1 cellular context compared by ENCODE assay signal in the genomic region with DNA sequence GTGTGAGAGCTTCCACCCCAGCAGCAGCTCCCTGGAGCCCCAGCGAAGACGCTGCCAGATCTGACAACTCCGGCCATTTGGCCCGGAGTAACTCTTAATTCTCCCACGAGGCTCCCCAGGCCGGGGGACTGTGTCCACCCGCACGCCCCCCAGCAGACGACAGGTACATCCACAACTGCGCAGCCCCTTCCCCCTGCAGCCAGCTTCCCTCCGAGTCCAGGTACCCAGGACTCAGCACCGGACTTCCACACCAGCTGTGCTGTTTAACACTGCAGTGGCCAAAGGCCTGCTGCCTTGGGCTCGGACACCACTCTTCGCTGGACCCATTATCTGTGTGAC.
A peak's percentile ranks its signal among the peaks of the same experiment; 100 is the strongest.
TF ChIP-seq lines count a peak whose summit lies in the region.

No MANE protein-coding gene starts in this region.

TF ChIP-seq in GM12878, 131 proteins besides CTCF, POLR2A, EP300 and RAD21:
- TF ChIP-seq, protein P1, sequence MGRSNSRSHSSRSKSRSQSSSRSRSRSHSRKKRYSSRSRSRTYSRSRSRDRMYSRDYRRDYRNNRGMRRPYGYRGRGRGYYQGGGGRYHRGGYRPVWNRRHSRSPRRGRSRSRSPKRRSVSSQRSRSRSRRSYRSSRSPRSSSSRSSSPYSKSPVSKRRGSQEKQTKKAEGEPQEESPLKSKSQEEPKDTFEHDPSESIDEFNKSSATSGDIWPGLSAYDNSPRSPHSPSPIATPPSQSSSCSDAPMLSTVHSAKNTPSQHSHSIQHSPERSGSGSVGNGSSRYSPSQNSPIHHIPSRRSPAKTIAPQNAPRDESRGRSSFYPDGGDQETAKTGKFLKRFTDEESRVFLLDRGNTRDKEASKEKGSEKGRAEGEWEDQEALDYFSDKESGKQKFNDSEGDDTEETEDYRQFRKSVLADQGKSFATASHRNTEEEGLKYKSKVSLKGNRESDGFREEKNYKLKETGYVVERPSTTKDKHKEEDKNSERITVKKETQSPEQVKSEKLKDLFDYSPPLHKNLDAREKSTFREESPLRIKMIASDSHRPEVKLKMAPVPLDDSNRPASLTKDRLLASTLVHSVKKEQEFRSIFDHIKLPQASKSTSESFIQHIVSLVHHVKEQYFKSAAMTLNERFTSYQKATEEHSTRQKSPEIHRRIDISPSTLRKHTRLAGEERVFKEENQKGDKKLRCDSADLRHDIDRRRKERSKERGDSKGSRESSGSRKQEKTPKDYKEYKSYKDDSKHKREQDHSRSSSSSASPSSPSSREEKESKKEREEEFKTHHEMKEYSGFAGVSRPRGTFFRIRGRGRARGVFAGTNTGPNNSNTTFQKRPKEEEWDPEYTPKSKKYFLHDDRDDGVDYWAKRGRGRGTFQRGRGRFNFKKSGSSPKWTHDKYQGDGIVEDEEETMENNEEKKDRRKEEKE (IDR thresholded peaks at IDR 0.05) = no peak
- TF ChIP-seq STAT1 (conservative IDR thresholded peaks at IDR 0.05) = no peak
- TF ChIP-seq ZBED1 (IDR thresholded peaks at IDR 0.05; ENCODE audit: borderline replicate concordance) = 0 out of 2 replicates have a peak, but pooled peaks have one; percentile 26
- no peak for TF ChIP-seq NR2C2 (IDR thresholded peaks at IDR 0.05; ENCODE audit: borderline replicate concordance, control insufficient read depth, insufficient read length, low read depth)
- TF ChIP-seq STAT3 (IDR thresholded peaks at IDR 0.05; ENCODE audit: low read depth, low read length) = no peak
- no peak for TF ChIP-seq CHD4 (IDR thresholded peaks at IDR 0.05)
- no peak for TF ChIP-seq MTA3 (IDR thresholded peaks at IDR 0.05; ENCODE audit: borderline replicate concordance, low read length)
- TF ChIP-seq GATAD2B (conservative IDR thresholded peaks at IDR 0.05; ENCODE audit: low read depth) = no peak
- 0 out of 2 replicates have a peak, but pooled peaks have one; percentile 20 for TF ChIP-seq PML (IDR thresholded peaks at IDR 0.05; ENCODE audit: low read length)
- TF ChIP-seq BCL11A (IDR thresholded peaks at IDR 0.05; ENCODE audit: low read depth, low read length) = no peak
- no peak for TF ChIP-seq SUZ12 (IDR thresholded peaks at IDR 0.05; ENCODE audit: unreplicated experiment)
- no peak for TF ChIP-seq EZH2 (IDR thresholded peaks at IDR 0.05; ENCODE audit: borderline replicate concordance, control insufficient read depth, low read depth, low read length)
- no peak for TF ChIP-seq TCF3 (IDR thresholded peaks at IDR 0.05; ENCODE audit: borderline replicate concordance, insufficient read depth, low read depth, low read length)
- no peak for TF ChIP-seq LARP7 (IDR thresholded peaks at IDR 0.05)
- no peak for TF ChIP-seq MXI1 (IDR thresholded peaks at IDR 0.05; ENCODE audit: low read depth, low read length)
- no peak for TF ChIP-seq BMI1 (IDR thresholded peaks at IDR 0.05; ENCODE audit: borderline replicate concordance)
- no peak for TF ChIP-seq RELA (IDR thresholded peaks at IDR 0.05; ENCODE audit: borderline replicate concordance, partially characterized antibody)
- no peak for TF ChIP-seq YBX1 (IDR thresholded peaks at IDR 0.05)
- TF ChIP-seq RFX5 (IDR thresholded peaks at IDR 0.05; ENCODE audit: low read depth, low read length) = no peak
- no peak for TF ChIP-seq RUNX3 (IDR thresholded peaks at IDR 0.05; ENCODE audit: low read length)
- TF ChIP-seq HDGF (IDR thresholded peaks at IDR 0.05) = no peak
- TF ChIP-seq POU2F2 (IDR thresholded peaks at IDR 0.05; ENCODE audit: borderline replicate concordance, low read depth, low read length) = peak; percentile 4; the same call in 1 of the 3 replicates
- no peak for TF ChIP-seq RB1 (IDR thresholded peaks at IDR 0.05; ENCODE audit: borderline replicate concordance)
- no peak for TF ChIP-seq MEF2A (IDR thresholded peaks at IDR 0.05; ENCODE audit: insufficient read depth, low read depth, low read length)
- TF ChIP-seq HDAC2 (IDR thresholded peaks at IDR 0.05) = no peak
- TF ChIP-seq, protein P2, sequence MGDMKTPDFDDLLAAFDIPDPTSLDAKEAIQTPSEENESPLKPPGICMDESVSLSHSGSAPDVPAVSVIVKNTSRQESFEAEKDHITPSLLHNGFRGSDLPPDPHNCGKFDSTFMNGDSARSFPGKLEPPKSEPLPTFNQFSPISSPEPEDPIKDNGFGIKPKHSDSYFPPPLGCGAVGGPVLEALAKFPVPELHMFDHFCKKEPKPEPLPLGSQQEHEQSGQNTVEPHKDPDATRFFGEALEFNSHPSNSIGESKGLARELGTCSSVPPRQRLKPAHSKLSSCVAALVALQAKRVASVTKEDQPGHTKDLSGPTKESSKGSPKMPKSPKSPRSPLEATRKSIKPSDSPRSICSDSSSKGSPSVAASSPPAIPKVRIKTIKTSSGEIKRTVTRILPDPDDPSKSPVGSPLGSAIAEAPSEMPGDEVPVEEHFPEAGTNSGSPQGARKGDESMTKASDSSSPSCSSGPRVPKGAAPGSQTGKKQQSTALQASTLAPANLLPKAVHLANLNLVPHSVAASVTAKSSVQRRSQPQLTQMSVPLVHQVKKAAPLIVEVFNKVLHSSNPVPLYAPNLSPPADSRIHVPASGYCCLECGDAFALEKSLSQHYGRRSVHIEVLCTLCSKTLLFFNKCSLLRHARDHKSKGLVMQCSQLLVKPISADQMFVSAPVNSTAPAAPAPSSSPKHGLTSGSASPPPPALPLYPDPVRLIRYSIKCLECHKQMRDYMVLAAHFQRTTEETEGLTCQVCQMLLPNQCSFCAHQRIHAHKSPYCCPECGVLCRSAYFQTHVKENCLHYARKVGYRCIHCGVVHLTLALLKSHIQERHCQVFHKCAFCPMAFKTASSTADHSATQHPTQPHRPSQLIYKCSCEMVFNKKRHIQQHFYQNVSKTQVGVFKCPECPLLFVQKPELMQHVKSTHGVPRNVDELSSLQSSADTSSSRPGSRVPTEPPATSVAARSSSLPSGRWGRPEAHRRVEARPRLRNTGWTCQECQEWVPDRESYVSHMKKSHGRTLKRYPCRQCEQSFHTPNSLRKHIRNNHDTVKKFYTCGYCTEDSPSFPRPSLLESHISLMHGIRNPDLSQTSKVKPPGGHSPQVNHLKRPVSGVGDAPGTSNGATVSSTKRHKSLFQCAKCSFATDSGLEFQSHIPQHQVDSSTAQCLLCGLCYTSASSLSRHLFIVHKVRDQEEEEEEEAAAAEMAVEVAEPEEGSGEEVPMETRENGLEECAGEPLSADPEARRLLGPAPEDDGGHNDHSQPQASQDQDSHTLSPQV (IDR thresholded peaks at IDR 0.05) = no peak
- TF ChIP-seq SMARCA5 (IDR thresholded peaks at IDR 0.05) = no peak
- no peak for TF ChIP-seq MEF2B (IDR thresholded peaks at IDR 0.05; ENCODE audit: partially characterized antibody, poor library complexity, severe bottlenecking)
- TF ChIP-seq POLR2AphosphoS2 (IDR thresholded peaks at IDR 0.05; ENCODE audit: low read depth, low read length) = 0 out of 2 replicates have a peak, but pooled peaks have one; percentile 48
- TF ChIP-seq ZNF274 (IDR thresholded peaks at IDR 0.05; ENCODE audit: insufficient read depth, insufficient read length) = no peak
- no peak for TF ChIP-seq RBBP5 (conservative IDR thresholded peaks at IDR 0.05)
- no peak for TF ChIP-seq NRF1 (conservative IDR thresholded peaks at IDR 0.05; ENCODE audit: low read depth, low read length)
- TF ChIP-seq, protein P3, sequence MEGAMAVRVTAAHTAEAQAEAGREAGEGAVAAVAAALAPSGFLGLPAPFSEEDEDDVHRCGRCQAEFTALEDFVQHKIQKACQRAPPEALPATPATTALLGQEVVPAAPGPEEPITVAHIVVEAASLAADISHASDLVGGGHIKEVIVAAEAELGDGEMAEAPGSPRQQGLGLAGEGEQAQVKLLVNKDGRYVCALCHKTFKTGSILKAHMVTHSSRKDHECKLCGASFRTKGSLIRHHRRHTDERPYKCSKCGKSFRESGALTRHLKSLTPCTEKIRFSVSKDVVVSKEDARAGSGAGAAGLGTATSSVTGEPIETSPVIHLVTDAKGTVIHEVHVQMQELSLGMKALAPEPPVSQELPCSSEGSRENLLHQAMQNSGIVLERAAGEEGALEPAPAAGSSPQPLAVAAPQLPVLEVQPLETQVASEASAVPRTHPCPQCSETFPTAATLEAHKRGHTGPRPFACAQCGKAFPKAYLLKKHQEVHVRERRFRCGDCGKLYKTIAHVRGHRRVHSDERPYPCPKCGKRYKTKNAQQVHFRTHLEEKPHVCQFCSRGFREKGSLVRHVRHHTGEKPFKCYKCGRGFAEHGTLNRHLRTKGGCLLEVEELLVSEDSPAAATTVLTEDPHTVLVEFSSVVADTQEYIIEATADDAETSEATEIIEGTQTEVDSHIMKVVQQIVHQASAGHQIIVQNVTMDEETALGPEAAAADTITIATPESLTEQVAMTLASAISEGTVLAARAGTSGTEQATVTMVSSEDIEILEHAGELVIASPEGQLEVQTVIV (IDR thresholded peaks at IDR 0.05; ENCODE audit: borderline replicate concordance, partially characterized antibody) = no peak
- TF ChIP-seq, protein P4, sequence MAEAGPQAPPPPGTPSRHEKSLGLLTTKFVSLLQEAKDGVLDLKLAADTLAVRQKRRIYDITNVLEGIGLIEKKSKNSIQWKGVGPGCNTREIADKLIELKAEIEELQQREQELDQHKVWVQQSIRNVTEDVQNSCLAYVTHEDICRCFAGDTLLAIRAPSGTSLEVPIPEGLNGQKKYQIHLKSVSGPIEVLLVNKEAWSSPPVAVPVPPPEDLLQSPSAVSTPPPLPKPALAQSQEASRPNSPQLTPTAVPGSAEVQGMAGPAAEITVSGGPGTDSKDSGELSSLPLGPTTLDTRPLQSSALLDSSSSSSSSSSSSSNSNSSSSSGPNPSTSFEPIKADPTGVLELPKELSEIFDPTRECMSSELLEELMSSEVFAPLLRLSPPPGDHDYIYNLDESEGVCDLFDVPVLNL (IDR thresholded peaks at IDR 0.05; ENCODE audit: low read depth, low read length) = no peak
- TF ChIP-seq POLR2AphosphoS5 (IDR thresholded peaks at IDR 0.05; ENCODE audit: low read length) = 0 out of 2 replicates have a peak, but pooled peaks have one; percentile 5
- TF ChIP-seq YY1 (IDR thresholded peaks at IDR 0.05; ENCODE audit: low read depth, low read length) = no peak
- no peak for TF ChIP-seq CREM (IDR thresholded peaks at IDR 0.05; ENCODE audit: low read depth)
- no peak for TF ChIP-seq BHLHE40 (IDR thresholded peaks at IDR 0.05; ENCODE audit: borderline replicate concordance in 1 of 2, low read depth in 2 of 2, low read length in 1 of 2)
- no peak for TF ChIP-seq SREBF2 (IDR thresholded peaks at IDR 0.05; ENCODE audit: low read length)
- TF ChIP-seq MYC (IDR thresholded peaks at IDR 0.05; ENCODE audit: insufficient read depth, insufficient read length, insufficient replicate concordance, low read length, severe bottlenecking) = no peak
- no peak for TF ChIP-seq SMAD1 (IDR thresholded peaks at IDR 0.05; ENCODE audit: low read depth, partially characterized antibody)
